ENCODE assay signal across 10 cellular contexts in the genomic region with DNA sequence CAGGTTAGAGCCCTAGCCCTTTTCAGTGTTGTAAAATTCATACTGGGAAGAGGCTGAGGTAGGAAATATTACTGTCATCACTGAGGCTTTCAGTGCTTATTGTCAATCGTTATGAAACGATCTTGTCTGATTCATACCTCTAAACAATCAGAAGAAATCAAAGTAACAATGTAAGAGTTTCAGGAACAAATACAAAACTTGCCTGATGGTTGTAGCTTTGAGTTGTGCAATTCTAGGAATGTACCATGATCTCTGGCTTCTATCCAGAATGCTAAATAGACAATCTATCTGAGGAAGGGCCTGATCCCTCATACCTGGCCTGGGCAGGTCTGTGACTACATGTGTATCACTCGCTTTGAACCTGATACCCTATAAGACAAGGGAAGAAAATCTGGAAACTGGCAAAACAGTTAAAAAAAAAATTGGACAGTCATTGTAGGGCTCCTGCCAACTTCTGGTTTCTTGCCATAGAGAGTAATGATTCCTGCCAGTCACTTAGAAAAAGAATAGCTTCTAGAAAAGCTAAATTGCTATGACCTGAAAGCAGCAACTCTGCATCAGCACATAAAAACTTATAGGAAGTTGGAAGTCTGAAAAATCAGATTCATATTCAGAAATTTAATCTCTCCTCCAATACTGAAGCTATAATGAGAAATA.
A peak's percentile ranks its signal among the peaks of the same experiment; 100 is the strongest.
DNase-seq lines count a peak whose midpoint lies in the region; ATAC-seq and TF ChIP-seq lines count a peak whose summit lies in the region.
"Had no signal": no experiment of that assay in that cellular context is flagged by ENCODE, and none has a peak within 500 bp of the region (broad histone marks: within the 10 kb centered on the region; RNA-seq: fewer than 3 reads in every experiment).

No MANE protein-coding gene starts in this region.

- H3K36me3 Mint-ChIP-seq in activated T-cell treated with anti-CD3 and anti-CD28 coated beads, Interleukin-2, amount 50 U/mL, for 24 hours (ENCODE audit: low read depth): no peaks in the 10 kb centered on the region

- ATAC-seq in HG02970 (IDR thresholded peaks at IDR 0.05; ENCODE audit: low FRiP score, unreplicated experiment): no peak
- ATAC-seq in stimulated activated naive CD8-positive, alpha-beta T cell treated with anti-CD3 and anti-CD28 coated beads, Interleukin-15, amount 100 ng/mL, for 72 hours: no peak
- ATAC-seq: activated CD8-positive, alpha-beta T cell treated with anti-CD3 and anti-CD28 coated beads for 36 hours had no signal

- H3K27me3 Mint-ChIP-seq in activated T-cell treated with anti-CD3 and anti-CD28 coated beads, Interleukin-2, amount 50 U/mL, for 24 hours: no peaks in the 10 kb centered on the region
- no peaks in the 10 kb centered on the region for H3K27me3 Mint-ChIP-seq in stimulated activated naive CD8-positive, alpha-beta T cell treated with anti-CD3 and anti-CD28 coated beads, Interleukin-15, amount 100 ng/mL, for 72 hours
- H3K27me3 Mint-ChIP-seq: activated CD8-positive, alpha-beta T cell treated with anti-CD3 and anti-CD28 coated beads for 36 hours had no signal

- DNase-seq in activated T-cell treated with anti-CD3 and anti-CD28 coated beads, Interleukin-2, amount 50 U/mL, for 24 hours: no peak
- DNase-seq in activated T-cell treated with anti-CD3 and anti-CD28 coated beads, Interleukin-2, amount 50 U/mL, for 48 hours: no peak
- DNase-seq in astrocyte of the spinal cord (ENCODE audit: low read depth, low spot score) (peak; percentile 16), hepatocyte (ENCODE audit: low spot score) (peak; percentile 23), GDM1 (lab: John Stamatoyannopoulos, UW) (no peak)
- no peak for DNase-seq in stimulated activated naive CD8-positive, alpha-beta T cell treated with anti-CD3 and anti-CD28 coated beads, Interleukin-15, amount 100 ng/mL, for 72 hours
- DNase-seq: activated CD8-positive, alpha-beta T cell treated with anti-CD3 and anti-CD28 coated beads for 36 hours; NCI-H1694 had no signal

- WGBS in hepatocyte (ENCODE audit: low lambda C conversion rate, missing lambda C conversion rate): 80% methylated on average over 3 of the region's 3 CpGs
- WGBS in thymus: 93% methylated on average over 3 of the region's 3 CpGs

- TF ChIP-seq CTCF in astrocyte of the spinal cord (IDR thresholded peaks at IDR 0.05; ENCODE audit: low read depth, low read length): no peak
- no peak for TF ChIP-seq CTCF in hepatocyte (IDR thresholded peaks at IDR 0.05; ENCODE audit: poor library complexity)

- H3K4me3 Mint-ChIP-seq in activated T-cell treated with anti-CD3 and anti-CD28 coated beads, Interleukin-2, amount 50 U/mL, for 24 hours: no peak overlapping the region
- H3K4me3 Mint-ChIP-seq in stimulated activated naive CD8-positive, alpha-beta T cell treated with anti-CD3 and anti-CD28 coated beads, Interleukin-15, amount 100 ng/mL, for 72 hours: no peak overlapping the region
- H3K4me3 Mint-ChIP-seq: activated CD8-positive, alpha-beta T cell treated with anti-CD3 and anti-CD28 coated beads for 36 hours had no signal

- no peak overlapping the region for H3K4me3 ChIP-seq in astrocyte of the spinal cord (ENCODE audit: low read depth, low read length)
- no peak overlapping the region for H3K4me3 ChIP-seq in hepatocyte
- H3K4me3 ChIP-seq in thymus (ENCODE audit: low read length): no peak overlapping the region

- no peaks in the 10 kb centered on the region for H3K9me2 ChIP-seq in hepatocyte (replicated peaks; ENCODE audit: insufficient read depth)

- peaks cover 16% of the 10 kb centered on the region for H3K4me1 ChIP-seq in hepatocyte (ENCODE audit: insufficient read depth)
- H3K4me1 ChIP-seq in thymus (ENCODE audit: control insufficient read depth, insufficient read depth, low read length): peaks cover 5% of the 10 kb centered on the region

- H3K79me2 ChIP-seq in hepatocyte: no peaks in the 10 kb centered on the region

- H3K36me3 ChIP-seq in hepatocyte (replicated peaks; ENCODE audit: insufficient read depth, low read depth) (no peaks in the 10 kb centered on the region), thymus (ENCODE audit: control insufficient read depth, insufficient read depth) (no peaks in the 10 kb centered on the region)

- H4K20me1 ChIP-seq in hepatocyte (ENCODE audit: insufficient read depth, poor library complexity, severe bottlenecking): no peaks in the 10 kb centered on the region

- H3K27me3 ChIP-seq in hepatocyte: no peaks in the 10 kb centered on the region
- no peaks in the 10 kb centered on the region for H3K27me3 ChIP-seq in thymus (ENCODE audit: control insufficient read depth, insufficient read depth)

- in situ Hi-C loops in astrocyte of the spinal cord (cut with HindIII; ENCODE audit: low sequenced_read_pairs): no loop called here

- peaks cover 19% of the 10 kb centered on the region for H3K4me1 Mint-ChIP-seq in activated T-cell treated with anti-CD3 and anti-CD28 coated beads, Interleukin-2, amount 50 U/mL, for 24 hours (ENCODE audit: low read depth)
- peaks cover 10% of the 10 kb centered on the region for H3K4me1 Mint-ChIP-seq in stimulated activated naive CD8-positive, alpha-beta T cell treated with anti-CD3 and anti-CD28 coated beads, Interleukin-15, amount 100 ng/mL, for 72 hours

- H2AFZ ChIP-seq in hepatocyte: no peak overlapping the region

- no peak overlapping the region for H3K4me2 ChIP-seq in hepatocyte

- H3K9me3 ChIP-seq in hepatocyte (ENCODE audit: low read depth) (no peaks in the 10 kb centered on the region), thymus (ENCODE audit: control insufficient read depth) (no peaks in the 10 kb centered on the region)

- H3K27ac ChIP-seq in hepatocyte (peak overlapping the region; percentile 7), thymus (ENCODE audit: low read depth) (peak overlapping the region; percentile 40)

- H3K27ac Mint-ChIP-seq in activated T-cell treated with anti-CD3 and anti-CD28 coated beads, Interleukin-2, amount 50 U/mL, for 24 hours: peak overlapping the region; percentile 22
- H3K27ac Mint-ChIP-seq in stimulated activated naive CD8-positive, alpha-beta T cell treated with anti-CD3 and anti-CD28 coated beads, Interleukin-15, amount 100 ng/mL, for 72 hours: no peak overlapping the region
- H3K27ac Mint-ChIP-seq: activated CD8-positive, alpha-beta T cell treated with anti-CD3 and anti-CD28 coated beads for 36 hours had no signal

- H3K9me3 Mint-ChIP-seq in activated T-cell treated with anti-CD3 and anti-CD28 coated beads, Interleukin-2, amount 50 U/mL, for 24 hours: no peaks in the 10 kb centered on the region
- no peaks in the 10 kb centered on the region for H3K9me3 Mint-ChIP-seq in stimulated activated naive CD8-positive, alpha-beta T cell treated with anti-CD3 and anti-CD28 coated beads, Interleukin-15, amount 100 ng/mL, for 72 hours
- H3K9me3 Mint-ChIP-seq: activated CD8-positive, alpha-beta T cell treated with anti-CD3 and anti-CD28 coated beads for 36 hours had no signal

Comparison
In these comparisons a context has a peak if more than half of its experiments do, and no peak if none do; other contexts are left out.
1. DNase-seq: peak in astrocyte of the spinal cord (single experiment) and hepatocyte (single experiment); none in activated T-cell treated with anti-CD3 and anti-CD28 coated beads, Interleukin-2, amount 50 U/mL, for 24 hours (single experiment), activated T-cell treated with anti-CD3 and anti-CD28 coated beads, Interleukin-2, amount 50 U/mL, for 48 hours (0 of 2), GDM1 (single experiment) and stimulated activated naive CD8-positive, alpha-beta T cell treated with anti-CD3 and anti-CD28 coated beads, Interleukin-15, amount 100 ng/mL, for 72 hours (0 of 2).